Comparison of ENCODE assay signal across 8 cellular contexts in genomic region chr17:73341350-73342056, GRCh38. TPM values are rescaled to one million over a fixed set of nuclear protein-coding genes. Genes with fewer than 3 reads are reported as not detected.
DNase-seq lines count a peak whose midpoint lies in the region; ATAC-seq, FAIRE-seq and TF ChIP-seq lines count a peak whose summit lies in the region.

No MANE protein-coding gene starts in this region.

- H3K9me3 ChIP-seq in A549, result no peaks in the 10 kb centered on the region
- no peaks in the 10 kb centered on the region for H3K9me3 ChIP-seq in neuronal stem cell (replicated peaks in 1 of 2; ENCODE audit: control insufficient read depth in 2 of 2, insufficient read depth in 1 of 2, low read depth in 1 of 2, low read length in 2 of 2)

- H3K18ac ChIP-seq in neuronal stem cell (ENCODE audit: low read length), result peak overlapping the region; percentile 50

- ATAC-seq in A549, result peak; percentile 9 to 44; a peak in 5 of 6 replicates
- ATAC-seq in GM21786 (IDR thresholded peaks at IDR 0.05; ENCODE audit: unreplicated experiment), result no peak

- no peak overlapping the region for H2BK5ac ChIP-seq in neuronal stem cell (ENCODE audit: low read length)

- H2BK120ac ChIP-seq in neuronal stem cell (ENCODE audit: low read depth, low read length), result no peak overlapping the region

- H3K4me1 ChIP-seq in A549 (peaks cover 55% of the 10 kb centered on the region), neuronal stem cell (ENCODE audit: control insufficient read depth in 2 of 2, insufficient read depth in 1 of 2, low read depth in 1 of 2, low read length in 2 of 2) (peaks cover 34 to 44% of the 10 kb centered on the region in 2 donors)

- H3K27ac ChIP-seq in A549 (peak overlapping the region; percentile 86 to 93), neuronal stem cell (replicated peaks; ENCODE audit: low read length) (peak overlapping the region; percentile 76)

- no peak overlapping the region for H2BK15ac ChIP-seq in neuronal stem cell (ENCODE audit: low read length)

- POLR2A ChIA-PET in A549 (lab: Yijun Ruan, JAX), result interaction anchor here (0.6 to 2.7 kb wide), 5 partner anchors 29 to 749 kb away, joined by 4 to 28 read pairs (median 5); partner anchors contain the start of gene CDC42EP4

- H3K14ac ChIP-seq in neuronal stem cell (ENCODE audit: low read length), result no peak overlapping the region

- H3K4me2 ChIP-seq in A549, result peak overlapping the region; percentile 74
- no peak overlapping the region for H3K4me2 ChIP-seq in neuronal stem cell (ENCODE audit: insufficient read depth, low read length, poor library complexity, severe bottlenecking)

- no peak for TF ChIP-seq POLR2A in A549 (IDR thresholded peaks at IDR 0.05; ENCODE audit: low read length)

- in situ Hi-C loops in KBM-7 (cut with MboI; ENCODE audit: low pct_unique_long_range_greater_than_20kb, low sequenced_read_pairs) (no loop called here), G401 (cut with HindIII; ENCODE audit: low sequenced_read_pairs) (no loop called here)

- CTCF ChIA-PET in A549 (lab: Yijun Ruan, JAX), result interaction anchor here (0.7 to 9.5 kb wide), 13 partner anchors 10 to 93 kb away, joined by 3 to 128 read pairs (median 4); partner anchors contain the start of gene CDC42EP4

- no peak overlapping the region for H3K4ac ChIP-seq in neuronal stem cell (ENCODE audit: low read length)

- TF ChIP-seq CTCF in A549 (IDR thresholded peaks at IDR 0.05) (no peak), epithelial cell of esophagus (IDR thresholded peaks at IDR 0.05; ENCODE audit: insufficient read depth, low read depth, low read length, missing control alignments) (no peak)

- no peak overlapping the region for H2AK5ac ChIP-seq in neuronal stem cell (ENCODE audit: low read depth, low read length)

- H2BK12ac ChIP-seq in neuronal stem cell (ENCODE audit: low read length), result no peak overlapping the region

- DNase-seq in A549 (ENCODE audit: low read depth in 1 of 2, low spot score in 1 of 2) (no peak), NCI-H2171 (lab: John Stamatoyannopoulos, UW) (peak; percentile 42), epithelial cell of esophagus (ENCODE audit: low read depth) (peak; percentile 37), neuronal stem cell (ENCODE audit: low spot score) (no peak), KBM-7 (no peak), G401 (ENCODE audit: low spot score) (no peak)
- no peak for DNase-seq in stimulated activated naive CD4-positive, alpha-beta T cell treated with Interleukin-2 at 50 U/mL for 16 hours (lab: John Stamatoyannopoulos, UW)

- no peak overlapping the region for H3K23ac ChIP-seq in neuronal stem cell (ENCODE audit: low read depth, low read length, poor library complexity)

- no peak overlapping the region for H3K9ac ChIP-seq in neuronal stem cell (ENCODE audit: low read depth, low read length, poor library complexity)

- H4K91ac ChIP-seq in neuronal stem cell (ENCODE audit: low read depth, low read length, poor library complexity), result no peak overlapping the region

- H3K4me3 ChIP-seq in A549 (no peak overlapping the region), epithelial cell of esophagus (ENCODE audit: low read length) (no peak overlapping the region), neuronal stem cell (ENCODE audit: low read length in 2 of 2) (no peak overlapping the region)

- no peaks in the 10 kb centered on the region for H3K27me3 ChIP-seq in neuronal stem cell (ENCODE audit: control insufficient read depth in 3 of 3, insufficient read depth in 3 of 3, low read depth in 1 of 3, low read length in 3 of 3)

- H4K8ac ChIP-seq in neuronal stem cell (ENCODE audit: low read depth, low read length), result no peak overlapping the region

- H3K36me3 ChIP-seq in neuronal stem cell (replicated peaks in 1 of 2; ENCODE audit: control insufficient read depth in 2 of 2, insufficient read depth in 2 of 2, low read length in 2 of 2), result peaks cover 8 to 16% of the 10 kb centered on the region in 2 donors

- H3K79me1 ChIP-seq in neuronal stem cell (ENCODE audit: low read depth, low read length), result no peaks in the 10 kb centered on the region

- TF ChIP-seq RAD21 in A549 (conservative IDR thresholded peaks at IDR 0.05 in 1 of 2, IDR thresholded peaks at IDR 0.05 in 1 of 2), result no peak

- 39% methylated on average over 15 of the region's 15 CpGs for WGBS in A549 (ENCODE audit: missing lambda C conversion rate)
- WGBS in neuronal stem cell (ENCODE audit: extremely low coverage in 2 of 2, insufficient read length in 2 of 2, insufficient replicate concordance in 1 of 2), 2 donors, result no CpG with 5 or more reads among the region's 15 CpGs

- peak overlapping the region; percentile 65 for H2AFZ ChIP-seq in neuronal stem cell (ENCODE audit: low read length)

- no peak for TF ChIP-seq EP300 in A549 (IDR thresholded peaks at IDR 0.05)

- FAIRE-seq in A549 (lab: Jason Lieb, UNC), result no peak

TF ChIP-seq in A549, 52 proteins besides CTCF, POLR2A, EP300 and RAD21 (continues in another document):
- TF ChIP-seq HOXB13 (CRISPR knock-in tag; IDR thresholded peaks at IDR 0.05; ENCODE audit: low read depth), result no peak
- no peak for TF ChIP-seq MYC (IDR thresholded peaks at IDR 0.05; ENCODE audit: borderline replicate concordance, low read length)
- no peak for TF ChIP-seq FOXS1 (CRISPR knock-in tag; IDR thresholded peaks at IDR 0.05)
- peak; percentile 6 for TF ChIP-seq MAFK (IDR thresholded peaks at IDR 0.05; ENCODE audit: partially characterized antibody)
- no peak for TF ChIP-seq JUN (IDR thresholded peaks at IDR 0.05)
- no peak for TF ChIP-seq ZC3H11A (IDR thresholded peaks at IDR 0.05)
- TF ChIP-seq, protein P1, sequence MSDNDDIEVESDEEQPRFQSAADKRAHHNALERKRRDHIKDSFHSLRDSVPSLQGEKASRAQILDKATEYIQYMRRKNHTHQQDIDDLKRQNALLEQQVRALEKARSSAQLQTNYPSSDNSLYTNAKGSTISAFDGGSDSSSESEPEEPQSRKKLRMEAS (IDR thresholded peaks at IDR 0.05), result 0 out of 2 replicates have a peak, but pooled peaks have one; percentile 3
- no peak for TF ChIP-seq EHMT2 (IDR thresholded peaks at IDR 0.05; ENCODE audit: low read depth)
- no peak for TF ChIP-seq SREBF2 (IDR thresholded peaks at IDR 0.05)
- TF ChIP-seq RARB (CRISPR knock-in tag; IDR thresholded peaks at IDR 0.05), result no peak
- peak; percentile 14; the same call in 1 of the 2 replicates for TF ChIP-seq HOXA7 (CRISPR knock-in tag; IDR thresholded peaks at IDR 0.05)
- no peak for TF ChIP-seq POLR2AphosphoS2 (conservative IDR thresholded peaks at IDR 0.05; ENCODE audit: low read length)
- no peak for TF ChIP-seq SMC3 (IDR thresholded peaks at IDR 0.05)
- no peak for TF ChIP-seq ESRRA (IDR thresholded peaks at IDR 0.05; ENCODE audit: borderline replicate concordance, low read length)
- TF ChIP-seq, protein P2, sequence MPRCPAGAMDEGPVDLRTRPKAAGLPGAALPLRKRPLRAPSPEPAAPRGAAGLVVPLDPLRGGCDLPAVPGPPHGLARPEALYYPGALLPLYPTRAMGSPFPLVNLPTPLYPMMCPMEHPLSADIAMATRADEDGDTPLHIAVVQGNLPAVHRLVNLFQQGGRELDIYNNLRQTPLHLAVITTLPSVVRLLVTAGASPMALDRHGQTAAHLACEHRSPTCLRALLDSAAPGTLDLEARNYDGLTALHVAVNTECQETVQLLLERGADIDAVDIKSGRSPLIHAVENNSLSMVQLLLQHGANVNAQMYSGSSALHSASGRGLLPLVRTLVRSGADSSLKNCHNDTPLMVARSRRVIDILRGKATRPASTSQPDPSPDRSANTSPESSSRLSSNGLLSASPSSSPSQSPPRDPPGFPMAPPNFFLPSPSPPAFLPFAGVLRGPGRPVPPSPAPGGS (IDR thresholded peaks at IDR 0.05), result no peak
- TF ChIP-seq MAZ (IDR thresholded peaks at IDR 0.05; ENCODE audit: borderline replicate concordance, low read depth, low read length), result no peak
- TF ChIP-seq EHF (CRISPR knock-in tag; IDR thresholded peaks at IDR 0.05), result no peak
- no peak for TF ChIP-seq NPAS2 (CRISPR knock-in tag; IDR thresholded peaks at IDR 0.05; ENCODE audit: borderline replicate concordance)
- TF ChIP-seq CEBPB (IDR thresholded peaks at IDR 0.05), result no peak
- TF ChIP-seq FOSB (CRISPR knock-in tag; IDR thresholded peaks at IDR 0.05), result 0 out of 2 replicates have a peak, but pooled peaks have one; percentile 51
- TF ChIP-seq HMGXB4 (CRISPR knock-in tag; IDR thresholded peaks at IDR 0.05; ENCODE audit: borderline replicate concordance), result no peak
- TF ChIP-seq BHLHE40 (IDR thresholded peaks at IDR 0.05; ENCODE audit: low read depth, low read length), result no peak
- TF ChIP-seq NR3C1 (IDR thresholded peaks at IDR 0.05), result no peak
- TF ChIP-seq HOXB5 (CRISPR knock-in tag; IDR thresholded peaks at IDR 0.05), result no peak
- TF ChIP-seq, protein P3, sequence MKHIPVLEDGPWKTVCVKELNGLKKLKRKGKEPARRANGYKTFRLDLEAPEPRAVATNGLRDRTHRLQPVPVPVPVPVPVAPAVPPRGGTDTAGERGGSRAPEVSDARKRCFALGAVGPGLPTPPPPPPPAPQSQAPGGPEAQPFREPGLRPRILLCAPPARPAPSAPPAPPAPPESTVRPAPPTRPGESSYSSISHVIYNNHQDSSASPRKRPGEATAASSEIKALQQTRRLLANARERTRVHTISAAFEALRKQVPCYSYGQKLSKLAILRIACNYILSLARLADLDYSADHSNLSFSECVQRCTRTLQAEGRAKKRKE (CRISPR knock-in tag; IDR thresholded peaks at IDR 0.05; ENCODE audit: low read depth), result no peak

RNA-seq across cellular contexts. Expression of gene CDC42EP4, which starts 29.7 kb away (rescaled TPM):
- polyA plus RNA-seq in A549 (2011; rRNA removed) (32.9 and 33.8 TPM in 2 replicates), A549 (2017; fragmentation: RNase III; extraction: RNeasy Plus Mini Kit Qiagen cat#74134 plus additional on column Dnase treatment) (60.1 to 66.3 TPM (median 65.7 TPM) in 3 replicates)
- polyA plus RNA-seq in A549 (2012; cell fraction: cytosol; rRNA removed), result 40.9 and 72.3 TPM in 2 replicates
- polyA plus RNA-seq in A549 (2012; cell fraction: nucleus; rRNA removed), result 41.7 and 52.8 TPM in 2 replicates
- polyA minus RNA-seq in A549 (2011; rRNA and poly(A)+ RNA removed), result 64.6 and 69.0 TPM in 2 replicates
- 23.5 TPM for polyA plus RNA-seq in neuronal stem cell (2013, experiment 1 of 2)
- polyA plus RNA-seq in neuronal stem cell (2013, experiment 2 of 2), result 23.9 TPM
- total RNA-seq in G401 (2014; rRNA removed; shearing (Covaris generic)), result 66.1 and 79.4 TPM in 2 replicates

Comparison
In these comparisons a context has a peak if more than half of its experiments do, and no peak if none do; other contexts are left out.
1. DNase-seq: peak in NCI-H2171 (single experiment) and epithelial cell of esophagus (single experiment); none in A549 (0 of 2), neuronal stem cell (single experiment), KBM-7 (single experiment), stimulated activated naive CD4-positive, alpha-beta T cell treated with Interleukin-2 at 50 U/mL for 16 hours (single experiment) and G401 (single experiment).